Comparison of ENCODE assay signal across 1 cellular context in genomic region chr1:162899422-162900168, GRCh38.
TF ChIP-seq lines count a peak whose summit lies in the region.

No MANE protein-coding gene starts in this region.

TF ChIP-seq in IMR-90, 13 proteins besides CTCF, POLR2A, EP300 and RAD21 (continued from another document):
- TF ChIP-seq USF2 (IDR thresholded peaks at IDR 0.05; ENCODE audit: low read depth, low read length): peak; percentile 49; the same call in 1 of the 2 replicates
- peak; percentile 50; the same call in 1 of the 2 replicates for TF ChIP-seq CEBPB (IDR thresholded peaks at IDR 0.05; ENCODE audit: low read depth, low read length)
- TF ChIP-seq MAZ (IDR thresholded peaks at IDR 0.05; ENCODE audit: borderline replicate concordance, low read depth, low read length): no peak
- no peak for TF ChIP-seq NFE2L2 (IDR thresholded peaks at IDR 0.05; ENCODE audit: low read depth, low read length)
- no peak for TF ChIP-seq RCOR1 (IDR thresholded peaks at IDR 0.05; ENCODE audit: insufficient replicate concordance, low read length)
